ENCODE assay signal across 9 cellular contexts in the genomic region with DNA sequence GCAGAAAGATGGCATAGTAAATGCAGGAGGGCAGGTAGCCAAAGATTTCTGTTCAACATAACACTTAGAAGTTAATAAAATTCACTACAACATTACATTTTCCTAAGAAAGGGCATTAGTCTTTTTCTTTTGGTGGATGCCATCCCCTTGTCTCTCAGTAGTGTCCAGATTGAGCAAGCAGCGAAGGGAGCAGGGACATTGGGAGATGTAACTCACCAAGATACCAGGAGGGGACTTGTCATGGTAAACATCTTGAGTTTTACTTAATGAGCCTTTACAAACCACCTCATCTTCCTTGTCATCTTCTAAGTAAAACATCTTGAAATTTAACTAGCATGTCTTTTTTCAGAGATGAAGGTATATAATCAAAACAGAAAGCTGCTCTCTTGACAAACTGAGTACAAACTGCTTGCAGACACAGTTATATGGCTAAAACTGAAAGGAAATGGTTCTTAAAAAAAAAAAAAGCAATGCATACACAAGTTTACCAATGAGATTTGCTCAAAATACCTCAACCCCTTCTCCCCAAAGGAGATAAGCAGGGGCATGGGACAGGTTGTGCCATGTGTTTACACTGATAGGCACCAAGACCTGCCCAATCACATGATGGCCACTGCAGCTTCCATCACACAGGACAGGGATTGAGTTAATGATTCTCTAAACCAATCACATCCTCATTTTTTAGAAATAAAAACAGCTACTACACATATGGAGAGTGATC. TPM values are rescaled to one million over a fixed set of nuclear protein-coding genes. Genes with fewer than 3 reads are reported as not detected.
DNase-seq lines count a peak whose midpoint lies in the region; TF ChIP-seq lines count a peak whose summit lies in the region.
"Had no signal": no experiment of that assay in that cellular context is flagged by ENCODE, and none has a peak within 500 bp of the region (broad histone marks: within the 10 kb centered on the region; RNA-seq: fewer than 3 reads in every experiment).

No MANE protein-coding gene starts in this region.

- H3K4me1 ChIP-seq in ascending aorta (peaks cover 5 to 50% of the 10 kb centered on the region in 2 donors), prostate gland (replicated peaks) (no peaks in the 10 kb centered on the region)

- H3K36me3 ChIP-seq in ascending aorta (no peaks in the 10 kb centered on the region), prostate gland (no peaks in the 10 kb centered on the region)

- peak overlapping the region; percentile 42 to 84 for H3K27ac ChIP-seq in ascending aorta
- no peak overlapping the region for H3K27ac ChIP-seq in prostate gland

- intact Hi-C loops in ascending aorta (cut with DNase I) (no loop called here), prostate gland (cut with DNase I) (loop anchor here (10.0 kb wide), 1 partner anchor 48 kb away; no protein-coding TSS in a partner anchor)

- H3K4me3 ChIP-seq in ascending aorta (no peak overlapping the region), prostate gland (no peak overlapping the region)

- in situ Hi-C loops in ACHN (cut with HindIII; ENCODE audit: low pct_ligation_motif_present, low pct_unique_long_range_greater_than_20kb, low sequenced_read_pairs): no loop called here

- H3K9me3 ChIP-seq in ascending aorta: no peaks in the 10 kb centered on the region
- H3K9me3 ChIP-seq in prostate gland: no peaks in the 10 kb centered on the region

- DNase-seq in ACHN (peak; percentile 47), HUDEP-2 (lab: John Stamatoyannopoulos, UW; ENCODE audit: unreplicated experiment in 76 of 76) (peak in 60 of 76 experiments; percentile 1 to 90 (median 34)), ascending aorta (ENCODE audit: low spot score in 2 of 2) (no peak), mucosa of gallbladder (ENCODE audit: low spot score) (peak; percentile 86), prostate gland (ENCODE audit: low spot score) (no peak), NCI-H524 treated with DMSO at 0.1 percent for 48 hours (lab: John Stamatoyannopoulos, UW) (no peak), RKO (ENCODE audit: low spot score) (no peak), NCI-H526 (lab: John Stamatoyannopoulos, UW) (no peak)
- DNase-seq: DMS 273 treated with DMSO at 0.1 percent for 48 hours had no signal

- no peak for TF ChIP-seq CTCF in ascending aorta (IDR thresholded peaks at IDR 0.05)
- TF ChIP-seq CTCF in prostate gland (IDR thresholded peaks at IDR 0.05): no peak

- no peak for TF ChIP-seq POLR2A in prostate gland (IDR thresholded peaks at IDR 0.05)

- WGBS in prostate gland: 93% methylated on average over 1 of the region's 1 CpG

- H3K27me3 ChIP-seq in ascending aorta (no peaks in the 10 kb centered on the region), prostate gland (replicated peaks; ENCODE audit: insufficient read depth) (no peaks in the 10 kb centered on the region)

RNA-seq across cellular contexts. Expression of gene LPIN2, which starts 30.3 kb away (rescaled TPM):
- total RNA-seq in ascending aorta (11.6 TPM), mucosa of gallbladder (190 TPM), prostate gland (100 to 1,000 TPM in 1 of 2 donors, 10 to 100 TPM in 1; 19.5 to 120 TPM)

Comparison
In these comparisons a context has a peak if more than half of its experiments do, and no peak if none do; other contexts are left out.
1. DNase-seq: peak in ACHN (single experiment), HUDEP-2 (60 of 76) and mucosa of gallbladder (single experiment); none in ascending aorta (0 of 2), prostate gland (single experiment), NCI-H524 treated with DMSO at 0.1 percent for 48 hours (single experiment), RKO (single experiment) and NCI-H526 (0 of 2).
2. H3K27ac ChIP-seq: peak in ascending aorta (2 of 2); none in prostate gland (0 of 2).